1 cellular context compared by ENCODE assay signal in the genomic region with DNA sequence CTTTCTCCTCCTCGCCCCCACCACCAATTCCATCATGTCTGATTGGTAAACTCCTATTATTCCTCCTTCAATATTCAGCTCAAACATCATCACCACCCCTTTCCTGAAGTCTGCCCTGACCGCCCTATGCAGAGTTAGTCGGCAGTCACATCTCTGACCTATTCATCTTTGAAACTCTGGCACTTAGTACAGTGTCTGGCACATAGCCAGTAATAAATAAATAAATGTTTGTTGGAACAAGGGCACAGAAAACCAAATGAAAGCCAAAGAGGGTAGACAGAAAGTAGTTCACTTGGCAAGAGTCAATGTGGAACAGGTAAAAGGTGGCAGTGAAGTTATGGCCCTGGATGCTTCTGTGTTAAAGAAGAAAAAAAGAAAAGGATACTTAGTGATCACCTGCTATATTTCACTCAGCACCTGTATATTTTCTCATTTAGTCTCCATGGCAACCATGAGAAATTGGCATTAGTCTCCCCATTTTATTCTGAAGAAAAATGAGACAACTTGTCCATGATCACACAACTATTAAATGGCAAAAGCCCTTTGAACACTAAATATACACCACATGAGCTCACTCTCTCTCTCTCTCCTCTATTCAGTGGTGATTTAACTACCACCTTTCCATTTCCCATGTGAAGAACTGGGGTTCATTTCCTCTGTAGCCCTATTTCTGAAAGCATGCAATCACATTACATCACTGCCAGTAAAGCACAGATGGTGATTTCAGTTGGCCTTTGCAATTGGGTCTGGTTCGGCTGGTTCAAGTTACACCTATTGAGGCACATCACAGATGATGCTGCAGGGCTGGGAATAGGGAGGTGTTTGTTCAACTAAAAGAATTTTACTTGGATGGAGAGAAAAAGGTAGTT.
A peak's percentile ranks its signal among the peaks of the same experiment; 100 is the strongest.
TF ChIP-seq lines count a peak whose summit lies in the region.

No MANE protein-coding gene starts in this region.

TF ChIP-seq in GM12878, 131 proteins besides CTCF, POLR2A, EP300 and RAD21 (continued from another document):
- TF ChIP-seq REST (IDR thresholded peaks at IDR 0.05; ENCODE audit: low read depth, low read length) (no peak), TCF12 (IDR thresholded peaks at IDR 0.05; ENCODE audit: low read depth, low read length) (no peak), MYB (IDR thresholded peaks at IDR 0.05; ENCODE audit: borderline replicate concordance, low read depth, low read length) (no peak), ATF2 (IDR thresholded peaks at IDR 0.05; ENCODE audit: low read length) (peak; percentile 62; the same call in 1 of the 2 replicates), HDGF (IDR thresholded peaks at IDR 0.05) (no peak), BMI1 (IDR thresholded peaks at IDR 0.05; ENCODE audit: borderline replicate concordance) (no peak), NFIC (IDR thresholded peaks at IDR 0.05; ENCODE audit: low read depth, low read length) (peak; percentile 72; the same call in 1 of the 2 replicates), RELB (IDR thresholded peaks at IDR 0.05; ENCODE audit: low read depth) (no peak), STAT1 (conservative IDR thresholded peaks at IDR 0.05) (no peak), KLF5 (IDR thresholded peaks at IDR 0.05; ENCODE audit: partially characterized antibody) (no peak), LARP7 (IDR thresholded peaks at IDR 0.05) (no peak), SUPT20H (IDR thresholded peaks at IDR 0.05; ENCODE audit: borderline replicate concordance, control insufficient read depth, low read depth, low read length) (no peak)
- TF ChIP-seq, protein P1, sequence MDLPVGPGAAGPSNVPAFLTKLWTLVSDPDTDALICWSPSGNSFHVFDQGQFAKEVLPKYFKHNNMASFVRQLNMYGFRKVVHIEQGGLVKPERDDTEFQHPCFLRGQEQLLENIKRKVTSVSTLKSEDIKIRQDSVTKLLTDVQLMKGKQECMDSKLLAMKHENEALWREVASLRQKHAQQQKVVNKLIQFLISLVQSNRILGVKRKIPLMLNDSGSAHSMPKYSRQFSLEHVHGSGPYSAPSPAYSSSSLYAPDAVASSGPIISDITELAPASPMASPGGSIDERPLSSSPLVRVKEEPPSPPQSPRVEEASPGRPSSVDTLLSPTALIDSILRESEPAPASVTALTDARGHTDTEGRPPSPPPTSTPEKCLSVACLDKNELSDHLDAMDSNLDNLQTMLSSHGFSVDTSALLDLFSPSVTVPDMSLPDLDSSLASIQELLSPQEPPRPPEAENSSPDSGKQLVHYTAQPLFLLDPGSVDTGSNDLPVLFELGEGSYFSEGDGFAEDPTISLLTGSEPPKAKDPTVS (IDR thresholded peaks at IDR 0.05; ENCODE audit: low read depth, low read length): no peak
